In genomic region chr10:26439436-26440090, GRCh38 we compare ENCODE assay signal across 8 cellular contexts. TPM values are rescaled to one million over a fixed set of nuclear protein-coding genes. Genes with fewer than 3 reads are reported as not detected.
DNase-seq lines count a peak whose midpoint lies in the region; ATAC-seq and TF ChIP-seq lines count a peak whose summit lies in the region.
"Had no signal": no experiment of that assay in that cellular context is flagged by ENCODE, and none has a peak within 500 bp of the region (broad histone marks: within the 10 kb centered on the region; RNA-seq: fewer than 3 reads in every experiment).

No MANE protein-coding gene starts in this region.

- in situ Hi-C loops in gastrocnemius medialis (cut with MboI; ENCODE audit: low sequenced_read_pairs in 4 of 4) = no loop called here

- H3K4me1 ChIP-seq in DOHH2 (ENCODE audit: control insufficient read depth, low read length) = peaks cover 58% of the 10 kb centered on the region
- peaks cover 33% of the 10 kb centered on the region for H3K4me1 ChIP-seq in adipocyte (ENCODE audit: control insufficient read depth, insufficient read depth, low read length)
- no peaks in the 10 kb centered on the region for H3K4me1 ChIP-seq in psoas muscle
- no peaks in the 10 kb centered on the region for H3K4me1 ChIP-seq in gastrocnemius medialis

- WGBS in psoas muscle, 3 donors = 66 to 71% (median 70%) methylated on average over 13 of the region's 13 CpGs

- peak overlapping the region; percentile 97 for H3K9ac ChIP-seq in adipocyte (ENCODE audit: low read length)
- H3K9ac ChIP-seq: KMS-11 had no signal

- TF ChIP-seq CTCF in DOHH2 (IDR thresholded peaks at IDR 0.05; ENCODE audit: low read depth, low read length, poor library complexity, severe bottlenecking) (no peak), psoas muscle (IDR thresholded peaks at IDR 0.05) (no peak), gastrocnemius medialis (IDR thresholded peaks at IDR 0.05 in 4 of 5, conservative IDR thresholded peaks at IDR 0.05 in 1 of 5) (no peak)

- H3K9me3 ChIP-seq in DOHH2 (ENCODE audit: control insufficient read depth, insufficient read depth, low read length) (no peaks in the 10 kb centered on the region), adipocyte (ENCODE audit: control insufficient read depth, low read length) (no peaks in the 10 kb centered on the region), psoas muscle (no peaks in the 10 kb centered on the region), gastrocnemius medialis (no peaks in the 10 kb centered on the region)

- H3K27ac ChIP-seq in DOHH2 (ENCODE audit: low read depth, low read length) = peak overlapping the region; percentile 98
- H3K27ac ChIP-seq in psoas muscle = no peak overlapping the region
- H3K27ac ChIP-seq in gastrocnemius medialis = no peak overlapping the region
- H3K27ac ChIP-seq: KMS-11 had no signal

- peak; percentile 2 for DNase-seq in HK-2 (ENCODE audit: unreplicated experiment)
- no peak for DNase-seq in adipocyte (ENCODE audit: low read depth)
- no peak for DNase-seq in psoas muscle
- no peak for DNase-seq in AG08395 (ENCODE audit: low spot score)
- DNase-seq in gastrocnemius medialis = no peak

- intact Hi-C loops in psoas muscle (cut with DNase I) (no loop called here), gastrocnemius medialis (cut with DNase I; ENCODE audit: low total_unique reads) (no loop called here)

- peak overlapping the region; percentile 79 for H3K4me3 ChIP-seq in DOHH2 (ENCODE audit: low read length)
- peak overlapping the region; percentile 90 for H3K4me3 ChIP-seq in adipocyte (ENCODE audit: low read length)
- peak overlapping the region; percentile 56 for H3K4me3 ChIP-seq in psoas muscle
- H3K4me3 ChIP-seq in gastrocnemius medialis = peak overlapping the region in 2 of 4 donors; percentile 16 to 44

- peaks cover 71% of the 10 kb centered on the region for H3K79me2 ChIP-seq in DOHH2 (ENCODE audit: control insufficient read depth, low read length)

- peaks cover 25% of the 10 kb centered on the region for H3F3A ChIP-seq in DOHH2 (ENCODE audit: control insufficient read depth, insufficient read depth)

- H3K36me3 ChIP-seq in DOHH2 (ENCODE audit: control insufficient read depth, low read length) (peaks cover 59% of the 10 kb centered on the region), adipocyte (ENCODE audit: control insufficient read depth, insufficient read depth, low read length, severe bottlenecking) (peaks cover 20% of the 10 kb centered on the region), psoas muscle (ENCODE audit: insufficient read depth in 1 of 2, low read depth in 1 of 2) (no peaks in the 10 kb centered on the region), gastrocnemius medialis (no peaks in the 10 kb centered on the region)

- no peaks in the 10 kb centered on the region for H3K9me2 ChIP-seq in DOHH2 (replicated peaks; ENCODE audit: control insufficient read depth, low read length)

- H3K4me2 ChIP-seq in DOHH2 (ENCODE audit: low read length) = peak overlapping the region; percentile 93
- H3K4me2 ChIP-seq: KMS-11 had no signal

- H4K20me1 ChIP-seq in DOHH2 (ENCODE audit: control insufficient read depth, insufficient read depth, low read depth, low read length) = no peaks in the 10 kb centered on the region

- ATAC-seq in psoas muscle = no peak
- ATAC-seq in gastrocnemius medialis = no peak
- ATAC-seq in HG03097 (IDR thresholded peaks at IDR 0.05; ENCODE audit: low FRiP score, unreplicated experiment) = no peak

- no peaks in the 10 kb centered on the region for H3K27me3 ChIP-seq in DOHH2 (ENCODE audit: control insufficient read depth, low read length)
- H3K27me3 ChIP-seq in adipocyte (replicated peaks; ENCODE audit: control insufficient read depth, insufficient read depth, low read length) = no peaks in the 10 kb centered on the region
- H3K27me3 ChIP-seq in psoas muscle (ENCODE audit: insufficient read depth in 3 of 3, low read length in 2 of 3) = peaks cover 3 to 19% (median 5%) of the 10 kb centered on the region in 3 donors
- H3K27me3 ChIP-seq in gastrocnemius medialis = peaks cover 0 to 10% (median 10%) of the 10 kb centered on the region in 3 donors

- no peak for TF ChIP-seq POLR2A in gastrocnemius medialis (IDR thresholded peaks at IDR 0.05)

RNA-seq across cellular contexts. Expression of gene APBB1IP, which starts 1.4 kb away (rescaled TPM):
- 1 to 10 TPM in 3 of 4 donors, under 1 TPM in 1; 0.86 to 2.8 (median 2.1) TPM for total RNA-seq in psoas muscle
- polyA plus RNA-seq in psoas muscle = under 1 TPM; 0.25 to 0.81 (median 0.55) TPM
- 1 to 10 TPM in 2 of 4 donors, under 1 TPM in 2; 0.83 to 2.0 (median 1.2) TPM for total RNA-seq in gastrocnemius medialis
